Comparison of ENCODE assay signal across 16 cellular contexts in the genomic region with DNA sequence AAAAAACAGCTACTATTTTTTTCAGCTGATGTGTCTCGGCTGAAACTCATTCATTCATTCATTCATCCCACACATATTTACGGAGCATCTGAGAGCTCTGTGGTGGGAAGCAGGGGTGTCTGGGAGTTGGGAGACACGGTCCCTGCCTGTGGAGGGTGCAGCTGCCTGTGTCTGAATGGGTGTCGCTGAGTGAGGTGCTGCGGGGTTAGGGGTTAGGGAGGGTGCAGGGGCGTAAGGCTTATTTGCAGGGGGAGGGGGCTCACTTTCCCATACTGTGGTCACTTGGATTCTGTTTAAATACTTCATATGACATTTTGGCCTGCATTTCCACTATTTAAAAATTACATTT.
"Had no signal": no experiment of that assay in that cellular context is flagged by ENCODE, and none has a peak within 500 bp of the region (broad histone marks: within the 10 kb centered on the region; RNA-seq: fewer than 3 reads in every experiment).

No MANE protein-coding gene starts in this region.

- H3K4me3 ChIP-seq: adrenal gland, body of pancreas, esophagus squamous epithelium, gastroesophageal sphincter had no signal

- FAIRE-seq: colon had no signal

- ATAC-seq: activated naive CD8-positive, alpha-beta T cell treated with anti-CD3 and anti-CD28 coated beads, Interleukin-2, amount 50 U/mL, for 24 hours; gastroesophageal sphincter had no signal

- H3K9me3 ChIP-seq: adrenal gland, body of pancreas, esophagus squamous epithelium, gastroesophageal sphincter had no signal

- H3K27ac ChIP-seq: adrenal gland, body of pancreas, epithelial cell of prostate, esophagus squamous epithelium, gastroesophageal sphincter had no signal

- H3K27me3 ChIP-seq: adrenal gland, body of pancreas, esophagus squamous epithelium had no signal

- H3K36me3 ChIP-seq: adrenal gland, esophagus squamous epithelium, gastroesophageal sphincter had no signal

- DNase-seq: activated CD4-positive, CD25-positive, alpha-beta regulatory T cell; activated CD4-positive, CD25-positive, alpha-beta regulatory T cell treated with anti-CD3 and anti-CD28 coated beads, Interleukin-2, amount 50 U/mL, for 72 hours; activated naive CD8-positive, alpha-beta T cell treated with anti-CD3 and anti-CD28 coated beads for 36 hours; activated naive CD8-positive, alpha-beta T cell treated with anti-CD3 and anti-CD28 coated beads, Interleukin-2, amount 50 U/mL, for 24 hours; activated T-cell treated with anti-CD3 and anti-CD28 coated beads, Interleukin-2, amount 50 U/mL, for 1 hour; activated T-cell treated with anti-CD3 and anti-CD28 coated beads, Interleukin-2, amount 50 U/mL, for 48 hours; aorta; cortex of kidney; effector CD8-positive, alpha-beta T cell; esophagus squamous epithelium; T-helper 2 cell had no signal

- H3K4me1 ChIP-seq: adrenal gland, body of pancreas, esophagus squamous epithelium, gastroesophageal sphincter had no signal
